ENCODE assay signal across 1 cellular context in genomic region chr1:14039894-14040430, GRCh38.
A peak's percentile ranks its signal among the peaks of the same experiment; 100 is the strongest.
TF ChIP-seq lines count a peak whose summit lies in the region.

No MANE protein-coding gene starts in this region.

TF ChIP-seq in GM12878, 131 proteins besides CTCF, POLR2A, EP300 and RAD21 (continued from another document):
- TF ChIP-seq POLR2AphosphoS5 (IDR thresholded peaks at IDR 0.05; ENCODE audit: low read length): no peak
- no peak for TF ChIP-seq SP1 (IDR thresholded peaks at IDR 0.05; ENCODE audit: low read depth, low read length)
- TF ChIP-seq RUNX3 (IDR thresholded peaks at IDR 0.05; ENCODE audit: low read length): peak; percentile 37
- TF ChIP-seq BMI1 (IDR thresholded peaks at IDR 0.05; ENCODE audit: borderline replicate concordance): no peak
- peak; percentile 62 to 87 for TF ChIP-seq BHLHE40 (IDR thresholded peaks at IDR 0.05; ENCODE audit: borderline replicate concordance in 1 of 2, low read depth in 2 of 2, low read length in 1 of 2)
- no peak for TF ChIP-seq CBX5 (IDR thresholded peaks at IDR 0.05; ENCODE audit: low read depth)
- no peak for TF ChIP-seq SUZ12 (IDR thresholded peaks at IDR 0.05; ENCODE audit: unreplicated experiment)
- TF ChIP-seq KDM1A (IDR thresholded peaks at IDR 0.05; ENCODE audit: borderline replicate concordance): no peak
- TF ChIP-seq HDGF (IDR thresholded peaks at IDR 0.05): no peak
- TF ChIP-seq MEF2B (IDR thresholded peaks at IDR 0.05; ENCODE audit: partially characterized antibody, poor library complexity, severe bottlenecking): peak; percentile 73
- TF ChIP-seq JUNB (IDR thresholded peaks at IDR 0.05): peak; percentile 45
- TF ChIP-seq NFXL1 (IDR thresholded peaks at IDR 0.05; ENCODE audit: borderline replicate concordance): no peak
- TF ChIP-seq HSF1 (IDR thresholded peaks at IDR 0.05; ENCODE audit: low read depth, low read length): no peak
- no peak for TF ChIP-seq TARDBP (IDR thresholded peaks at IDR 0.05; ENCODE audit: borderline replicate concordance)
- TF ChIP-seq ESRRA (IDR thresholded peaks at IDR 0.05; ENCODE audit: low read length): no peak
- no peak for TF ChIP-seq E2F4 (IDR thresholded peaks at IDR 0.05; ENCODE audit: low read depth, low read length)
- no peak for TF ChIP-seq SREBF1 (IDR thresholded peaks at IDR 0.05; ENCODE audit: low read length)
- TF ChIP-seq GATAD2B (conservative IDR thresholded peaks at IDR 0.05; ENCODE audit: low read depth): no peak
- no peak for TF ChIP-seq SKIL (IDR thresholded peaks at IDR 0.05; ENCODE audit: low read depth, poor library complexity, severe bottlenecking)
- TF ChIP-seq SIN3A (IDR thresholded peaks at IDR 0.05; ENCODE audit: low read depth, low read length): no peak
- peak; percentile 18 to 21; a peak in 1 of 4 replicates for TF ChIP-seq IKZF2 (IDR thresholded peaks at IDR 0.05)
- TF ChIP-seq TBL1XR1 (IDR thresholded peaks at IDR 0.05; ENCODE audit: low read depth, low read length): 0 out of 2 replicates have a peak, but pooled peaks have one; percentile 19
- no peak for TF ChIP-seq BRCA1 (IDR thresholded peaks at IDR 0.05; ENCODE audit: low read depth, low read length)
- 0 out of 2 replicates have a peak, but pooled peaks have one; percentile 31 for TF ChIP-seq IRF4 (IDR thresholded peaks at IDR 0.05; ENCODE audit: low read depth, low read length)
- TF ChIP-seq HDAC6 (IDR thresholded peaks at IDR 0.05; ENCODE audit: unreplicated experiment): no peak
- no peak for TF ChIP-seq RBBP5 (conservative IDR thresholded peaks at IDR 0.05)
- no peak for TF ChIP-seq ZBTB11 (CRISPR knock-in tag; IDR thresholded peaks at IDR 0.05)
- TF ChIP-seq FOXK2 (IDR thresholded peaks at IDR 0.05): no peak
- TF ChIP-seq ZNF217 (IDR thresholded peaks at IDR 0.05): no peak
- TF ChIP-seq ZBTB33 (IDR thresholded peaks at IDR 0.05): no peak
- no peak for TF ChIP-seq FOXM1 (IDR thresholded peaks at IDR 0.05; ENCODE audit: low read depth, low read length)
- no peak for TF ChIP-seq E4F1 (IDR thresholded peaks at IDR 0.05; ENCODE audit: borderline replicate concordance, partially characterized antibody)
